ENCODE assay signal across 2 cellular contexts in the genomic region with DNA sequence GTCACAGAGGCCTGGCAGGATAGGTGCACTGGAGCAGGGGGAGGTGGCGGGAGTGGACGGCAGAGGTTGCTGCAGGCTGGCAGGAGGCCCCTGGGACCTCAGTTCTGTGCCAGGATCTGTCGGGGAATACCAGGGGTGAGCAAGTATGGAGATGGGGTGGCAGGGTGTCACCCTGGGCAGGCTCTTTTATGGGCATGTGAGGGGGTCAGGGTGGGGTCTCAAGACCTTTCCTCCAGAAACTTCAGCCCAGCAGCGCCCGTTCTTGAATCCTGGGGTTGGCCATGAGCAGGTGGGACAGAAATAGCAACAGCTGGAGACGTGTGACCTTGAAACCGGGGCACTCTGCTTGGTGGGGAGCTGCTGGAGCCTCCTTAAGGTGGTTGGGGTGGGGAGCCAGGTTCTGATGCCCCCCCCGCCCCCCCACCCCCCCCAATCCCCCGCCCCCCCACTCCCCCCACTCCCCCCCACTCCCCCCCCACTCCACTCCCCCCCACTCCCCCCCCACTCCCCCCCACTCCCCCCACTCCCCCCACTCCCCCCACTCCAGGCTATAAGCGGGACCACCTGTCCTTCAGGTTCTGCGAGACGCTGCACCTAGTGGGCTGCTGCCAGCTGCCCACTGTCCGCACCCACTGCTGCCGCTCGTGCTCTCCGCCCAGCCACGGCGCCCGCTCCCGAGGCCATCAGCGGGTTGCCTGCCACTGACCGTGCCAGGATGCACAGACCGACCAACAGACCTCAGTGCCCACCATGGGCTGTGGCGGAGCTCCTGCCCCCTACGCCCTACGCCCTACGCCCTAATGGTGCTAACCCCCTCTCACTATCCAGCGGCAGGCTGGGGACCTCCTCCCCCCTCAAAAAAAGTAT.
TF ChIP-seq lines count a peak whose summit lies in the region.

No MANE protein-coding gene starts in this region.

TF ChIP-seq in K562, 482 proteins besides CTCF, POLR2A, EP300 and RAD21 (continued from another document):
- no peak for TF ChIP-seq MEF2A (IDR thresholded peaks at IDR 0.05; ENCODE audit: control insufficient read depth, low read depth, low read length)

TF ChIP-seq in liver, 16 proteins besides CTCF, POLR2A, EP300 and RAD21 (continued from another document):
- TF ChIP-seq, protein P1, sequence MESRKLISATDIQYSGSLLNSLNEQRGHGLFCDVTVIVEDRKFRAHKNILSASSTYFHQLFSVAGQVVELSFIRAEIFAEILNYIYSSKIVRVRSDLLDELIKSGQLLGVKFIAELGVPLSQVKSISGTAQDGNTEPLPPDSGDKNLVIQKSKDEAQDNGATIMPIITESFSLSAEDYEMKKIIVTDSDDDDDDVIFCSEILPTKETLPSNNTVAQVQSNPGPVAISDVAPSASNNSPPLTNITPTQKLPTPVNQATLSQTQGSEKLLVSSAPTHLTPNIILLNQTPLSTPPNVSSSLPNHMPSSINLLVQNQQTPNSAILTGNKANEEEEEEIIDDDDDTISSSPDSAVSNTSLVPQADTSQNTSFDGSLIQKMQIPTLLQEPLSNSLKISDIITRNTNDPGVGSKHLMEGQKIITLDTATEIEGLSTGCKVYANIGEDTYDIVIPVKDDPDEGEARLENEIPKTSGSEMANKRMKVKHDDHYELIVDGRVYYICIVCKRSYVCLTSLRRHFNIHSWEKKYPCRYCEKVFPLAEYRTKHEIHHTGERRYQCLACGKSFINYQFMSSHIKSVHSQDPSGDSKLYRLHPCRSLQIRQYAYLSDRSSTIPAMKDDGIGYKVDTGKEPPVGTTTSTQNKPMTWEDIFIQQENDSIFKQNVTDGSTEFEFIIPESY (IDR thresholded peaks at IDR 0.05): no peak
- TF ChIP-seq JUND (IDR thresholded peaks at IDR 0.05) (no peak), HNF4G (IDR thresholded peaks at IDR 0.05) (no peak), EGR1 (IDR thresholded peaks at IDR 0.05; ENCODE audit: low read depth in 2 of 2) (no peak), FOXA2 (IDR thresholded peaks at IDR 0.05) (no peak), FOXA1 (IDR thresholded peaks at IDR 0.05) (no peak), HNF4A (conservative IDR thresholded peaks at IDR 0.05) (no peak), GABPA (IDR thresholded peaks at IDR 0.05 in 1 of 2, conservative IDR thresholded peaks at IDR 0.05 in 1 of 2) (no peak)
- TF ChIP-seq, protein P2, sequence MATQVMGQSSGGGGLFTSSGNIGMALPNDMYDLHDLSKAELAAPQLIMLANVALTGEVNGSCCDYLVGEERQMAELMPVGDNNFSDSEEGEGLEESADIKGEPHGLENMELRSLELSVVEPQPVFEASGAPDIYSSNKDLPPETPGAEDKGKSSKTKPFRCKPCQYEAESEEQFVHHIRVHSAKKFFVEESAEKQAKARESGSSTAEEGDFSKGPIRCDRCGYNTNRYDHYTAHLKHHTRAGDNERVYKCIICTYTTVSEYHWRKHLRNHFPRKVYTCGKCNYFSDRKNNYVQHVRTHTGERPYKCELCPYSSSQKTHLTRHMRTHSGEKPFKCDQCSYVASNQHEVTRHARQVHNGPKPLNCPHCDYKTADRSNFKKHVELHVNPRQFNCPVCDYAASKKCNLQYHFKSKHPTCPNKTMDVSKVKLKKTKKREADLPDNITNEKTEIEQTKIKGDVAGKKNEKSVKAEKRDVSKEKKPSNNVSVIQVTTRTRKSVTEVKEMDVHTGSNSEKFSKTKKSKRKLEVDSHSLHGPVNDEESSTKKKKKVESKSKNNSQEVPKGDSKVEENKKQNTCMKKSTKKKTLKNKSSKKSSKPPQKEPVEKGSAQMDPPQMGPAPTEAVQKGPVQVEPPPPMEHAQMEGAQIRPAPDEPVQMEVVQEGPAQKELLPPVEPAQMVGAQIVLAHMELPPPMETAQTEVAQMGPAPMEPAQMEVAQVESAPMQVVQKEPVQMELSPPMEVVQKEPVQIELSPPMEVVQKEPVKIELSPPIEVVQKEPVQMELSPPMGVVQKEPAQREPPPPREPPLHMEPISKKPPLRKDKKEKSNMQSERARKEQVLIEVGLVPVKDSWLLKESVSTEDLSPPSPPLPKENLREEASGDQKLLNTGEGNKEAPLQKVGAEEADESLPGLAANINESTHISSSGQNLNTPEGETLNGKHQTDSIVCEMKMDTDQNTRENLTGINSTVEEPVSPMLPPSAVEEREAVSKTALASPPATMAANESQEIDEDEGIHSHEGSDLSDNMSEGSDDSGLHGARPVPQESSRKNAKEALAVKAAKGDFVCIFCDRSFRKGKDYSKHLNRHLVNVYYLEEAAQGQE (IDR thresholded peaks at IDR 0.05): no peak
TF ChIP-seq in liver: peak in this region for 0.
